Comparison of ENCODE assay signal across 8 cellular contexts in the genomic region with DNA sequence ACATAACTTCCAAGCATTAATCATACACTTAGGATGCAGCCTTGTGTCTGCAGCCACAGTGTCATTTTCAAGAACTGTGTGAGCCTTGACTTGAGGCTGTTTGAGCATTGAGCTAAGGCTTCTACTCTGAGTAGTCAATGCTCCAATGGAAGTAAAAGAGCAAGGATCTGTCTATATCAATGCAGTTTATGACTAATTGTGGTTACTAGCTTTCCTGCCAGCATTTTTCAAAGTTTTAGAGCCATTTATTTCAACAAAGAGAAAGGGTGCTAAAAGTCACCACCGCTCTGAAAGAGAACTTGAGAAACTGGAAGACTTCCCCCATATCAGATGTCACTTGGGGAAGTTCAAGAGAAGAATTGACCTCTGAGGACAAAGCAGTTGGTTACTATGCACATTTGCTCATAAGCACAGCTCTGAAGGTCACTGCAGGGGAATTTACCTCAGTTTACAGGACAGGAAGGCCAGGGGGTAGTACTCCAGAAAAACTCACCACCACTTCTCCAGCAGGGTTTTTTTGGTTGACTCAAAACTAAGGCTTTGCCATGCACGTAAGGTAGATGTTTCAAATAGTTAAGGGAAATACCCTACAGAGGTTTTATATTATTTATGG.
A peak's percentile ranks its signal among the peaks of the same experiment; 100 is the strongest.
DNase-seq lines count a peak whose midpoint lies in the region; ATAC-seq lines count a peak whose summit lies in the region.

No MANE protein-coding gene starts in this region.

- peak; percentile 43 to 47 for ATAC-seq in activated CD4-positive, CD25-positive, alpha-beta regulatory T cell treated with anti-CD3 and anti-CD28 coated beads, Interleukin-2, amount 50 U/mL, for 24 hours
- ATAC-seq in HG02763 (IDR thresholded peaks at IDR 0.05; ENCODE audit: unreplicated experiment) = peak; percentile 59

- no peak for DNase-seq in activated CD4-positive, CD25-positive, alpha-beta regulatory T cell treated with anti-CD3 and anti-CD28 coated beads, Interleukin-2, amount 50 U/mL, for 72 hours
- peak; percentile 67 for DNase-seq in NOMO-1 treated with dmso at 0.1 percent for 144 hours (lab: John Stamatoyannopoulos, UW; ENCODE audit: unreplicated experiment)
- DNase-seq in fibroblast of gingiva (ENCODE audit: low read depth) = peak; percentile 89
- DNase-seq in NCI-H2196 (lab: John Stamatoyannopoulos, UW; ENCODE audit: unreplicated experiment) = no peak
- no peak for DNase-seq in amygdala (lab: John Stamatoyannopoulos, UW)
- no peak for DNase-seq in hippocampal formation (lab: John Stamatoyannopoulos, UW)

Comparison
In these comparisons a context has a peak if more than half of its experiments do, and no peak if none do; other contexts are left out.
1. DNase-seq: peak in NOMO-1 treated with dmso at 0.1 percent for 144 hours (single experiment) and fibroblast of gingiva (single experiment); none in activated CD4-positive, CD25-positive, alpha-beta regulatory T cell treated with anti-CD3 and anti-CD28 coated beads, Interleukin-2, amount 50 U/mL, for 72 hours (single experiment), NCI-H2196 (single experiment), amygdala (0 of 56) and hippocampal formation (0 of 2).